15 cellular contexts compared by ENCODE assay signal in the genomic region with DNA sequence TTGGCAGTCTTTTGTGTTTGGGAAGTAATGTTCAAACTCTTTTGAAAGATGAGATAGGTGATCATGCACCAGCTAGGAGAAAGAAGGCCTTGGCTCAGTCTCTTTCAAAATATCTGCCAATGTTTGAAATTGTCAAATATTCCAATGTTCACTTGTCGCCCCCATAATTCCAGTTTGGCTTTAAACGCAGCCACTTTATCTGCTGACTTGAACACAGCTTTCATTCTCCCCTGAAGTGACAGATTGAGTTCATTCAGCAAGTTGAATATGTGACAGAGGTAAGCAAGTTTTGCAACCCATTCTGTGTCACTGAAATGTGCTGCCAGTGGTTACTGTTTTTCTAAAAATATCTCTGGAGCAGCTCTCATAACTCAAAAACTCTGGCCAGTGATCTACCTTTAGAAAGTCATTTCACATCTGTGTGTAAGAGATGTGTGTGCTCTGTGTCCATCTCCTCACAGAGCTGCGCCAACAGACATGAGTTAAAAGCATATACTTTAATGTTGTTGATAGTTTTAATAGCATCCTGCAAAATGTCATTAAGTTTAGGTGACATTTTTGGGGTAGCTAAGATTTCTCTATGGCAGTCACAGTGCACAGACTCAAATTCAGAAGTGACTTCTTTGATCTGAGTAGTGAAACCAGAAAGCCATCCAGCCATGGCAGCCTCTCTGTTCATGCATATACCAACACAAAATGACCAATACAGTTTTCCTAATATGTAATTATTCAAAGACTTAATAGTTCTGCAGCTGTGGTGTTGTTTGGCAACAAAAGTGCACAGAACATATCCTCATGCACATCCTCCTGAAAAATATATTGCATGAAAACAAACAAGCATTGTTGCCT.
DNase-seq lines count a peak whose midpoint lies in the region; ATAC-seq and TF ChIP-seq lines count a peak whose summit lies in the region.
"Had no signal": no experiment of that assay in that cellular context is flagged by ENCODE, and none has a peak within 500 bp of the region (broad histone marks: within the 10 kb centered on the region; RNA-seq: fewer than 3 reads in every experiment).

No MANE protein-coding gene starts in this region.

- H3K36me3 Mint-ChIP-seq in glutamatergic neuron (ENCODE audit: unreplicated experiment): peaks cover 19% of the 10 kb centered on the region
- H3K36me3 Mint-ChIP-seq: neural progenitor cell had no signal

- H3K9me3 Mint-ChIP-seq in glutamatergic neuron (ENCODE audit: unreplicated experiment): peaks cover 11% of the 10 kb centered on the region

- no peaks in the 10 kb centered on the region for H3K4me1 Mint-ChIP-seq in glutamatergic neuron (ENCODE audit: low read depth, unreplicated experiment)

- no peak for TF ChIP-seq CTCF in glutamatergic neuron (IDR thresholded peaks at IDR 0.05; ENCODE audit: partially characterized antibody, unreplicated experiment)

- DNase-seq in GF-D8 (lab: John Stamatoyannopoulos, UW): no peak
- no peak for DNase-seq in glutamatergic neuron
- no peak for DNase-seq in iPS-NIHi11 (ENCODE audit: low spot score)
- DNase-seq in activated effector memory CD4-positive, alpha-beta T cell treated with Interleukin-2 at 50 U/mL for 16 hours: no peak
- DNase-seq: CD4-positive, alpha-beta T cell; DMS79 treated with DMSO at 0.1 percent for 48 hours; NCI-H2081 treated with DMSO at 0.1 percent for 48 hours; NCI-H748 treated with DMSO at 0.1 percent for 48 hours; RPMI8226; testis had no signal

- no peak overlapping the region for H3K4me3 Mint-ChIP-seq in glutamatergic neuron (ENCODE audit: unreplicated experiment)
- H3K4me3 Mint-ChIP-seq: CD4-positive, alpha-beta T cell; neural progenitor cell had no signal

- H3K27ac Mint-ChIP-seq in glutamatergic neuron (ENCODE audit: unreplicated experiment): no peak overlapping the region
- H3K27ac Mint-ChIP-seq: CD4-positive, alpha-beta T cell; neural progenitor cell had no signal

- ATAC-seq in GM18502 (IDR thresholded peaks at IDR 0.05; ENCODE audit: poor library complexity, unreplicated experiment) (peak; percentile 76), GM21423 (IDR thresholded peaks at IDR 0.05; ENCODE audit: unreplicated experiment) (peak; percentile 64), HG02885 (IDR thresholded peaks at IDR 0.05; ENCODE audit: poor library complexity, unreplicated experiment) (peak; percentile 65), HG03460 (IDR thresholded peaks at IDR 0.05; ENCODE audit: unreplicated experiment) (peak; percentile 66)

- no peaks in the 10 kb centered on the region for H3K27me3 Mint-ChIP-seq in glutamatergic neuron (ENCODE audit: unreplicated experiment)
- H3K27me3 Mint-ChIP-seq: CD4-positive, alpha-beta T cell had no signal
